Comparison of ENCODE assay signal across 8 cellular contexts in the genomic region with DNA sequence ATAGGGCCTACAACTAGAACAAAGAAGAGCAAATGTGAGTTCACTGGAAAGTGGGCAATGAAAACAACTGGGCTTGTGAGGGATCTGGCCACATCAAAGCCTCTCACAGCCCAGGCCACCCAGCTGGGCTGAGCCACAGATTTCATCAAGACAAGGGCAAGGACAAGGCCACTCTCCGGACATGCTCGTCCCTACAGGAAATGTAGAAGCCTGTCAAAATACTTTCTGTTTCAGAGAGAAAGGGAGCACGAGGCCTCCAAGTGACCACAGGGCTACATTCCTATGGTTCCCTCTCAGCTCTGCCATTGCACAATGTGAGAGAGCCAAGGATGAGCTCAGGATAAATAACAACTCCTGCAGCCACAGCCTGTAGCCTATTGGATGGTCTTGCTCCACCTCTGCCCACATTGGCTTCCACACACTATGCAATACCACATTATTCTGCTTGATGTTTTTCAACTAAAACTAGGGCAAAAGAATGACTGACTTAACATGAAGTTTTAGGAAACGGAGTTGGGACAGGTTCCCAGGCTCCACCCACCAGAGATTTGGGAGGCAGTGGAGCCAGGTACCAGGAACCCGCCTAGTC. TPM values are rescaled to one million over a fixed set of nuclear protein-coding genes. Genes with fewer than 3 reads are reported as not detected.
DNase-seq lines count a peak whose midpoint lies in the region; ATAC-seq and TF ChIP-seq lines count a peak whose summit lies in the region.

No MANE protein-coding gene starts in this region.

- no peaks in the 10 kb centered on the region for H3K9me3 Mint-ChIP-seq in naive thymus-derived CD8-positive, alpha-beta T cell

- TF ChIP-seq CTCF in GM12865 (IDR thresholded peaks at IDR 0.05; ENCODE audit: insufficient read depth, low read depth, low read length, missing control alignments) (no peak), A673 (conservative IDR thresholded peaks at IDR 0.05; ENCODE audit: low read depth, low read length) (no peak)

- H3K36me3 Mint-ChIP-seq in naive thymus-derived CD8-positive, alpha-beta T cell = no peaks in the 10 kb centered on the region

- no peaks in the 10 kb centered on the region for H3K9me3 ChIP-seq in A673 (ENCODE audit: low read depth, low read length, poor library complexity, severe bottlenecking)

- peaks cover 46% of the 10 kb centered on the region for H3K4me1 ChIP-seq in A673 (ENCODE audit: insufficient read depth, low read length, poor library complexity, severe bottlenecking)

- H3K27me3 ChIP-seq in A673 (replicated peaks; ENCODE audit: insufficient read depth, low read depth, low read length, poor library complexity) = no peaks in the 10 kb centered on the region

- POLR2A ChIA-PET in naive thymus-derived CD8-positive, alpha-beta T cell (lab: Charles Lee) = interaction anchor here (1.0 to 15.4 kb wide), 2 partner anchors 10 to 31 kb away, joined by 3 to 250 read pairs; no protein-coding TSS in a partner anchor
- POLR2A ChIA-PET in A673 (lab: Charles Lee; ENCODE audit: low non-redundant PET) = no interaction called here

- CTCF ChIA-PET in A673 (lab: Charles Lee) = no interaction called here

- peaks cover 7 to 55% (median 14%) of the 10 kb centered on the region in 4 donors for H3K4me1 Mint-ChIP-seq in naive thymus-derived CD8-positive, alpha-beta T cell

- peak overlapping the region; percentile 47 for H3K27ac ChIP-seq in epithelial cell of prostate
- no peak overlapping the region for H3K27ac ChIP-seq in A673 (ENCODE audit: low read depth, low read length, poor library complexity, severe bottlenecking)

- H3K36me3 ChIP-seq in A673 (ENCODE audit: insufficient read depth, low read length, poor library complexity, severe bottlenecking) = no peaks in the 10 kb centered on the region

- BruUV-seq in A673 (replicated peaks; lab: Mats Ljungman, UMichigan) = no TSS peak

- DNase-seq in GM12865 (ENCODE audit: low read depth) = peak; percentile 67
- peak; percentile 45 for DNase-seq in RPMI8226
- DNase-seq in epithelial cell of prostate (ENCODE audit: low read depth, low spot score) = peak; percentile 70
- DNase-seq in naive thymus-derived CD8-positive, alpha-beta T cell = no peak
- no peak for DNase-seq in NCI-H2029 treated with DMSO at 0.1 percent for 48 hours (lab: John Stamatoyannopoulos, UW)
- DNase-seq in NCI-H82 treated with DMSO at 0.1 percent for 48 hours (lab: John Stamatoyannopoulos, UW; ENCODE audit: unreplicated experiment) = no peak
- no peak for DNase-seq in A673 (ENCODE audit: low spot score)

- H3K4me3 Mint-ChIP-seq in naive thymus-derived CD8-positive, alpha-beta T cell = no peak overlapping the region

- H3K27ac Mint-ChIP-seq in naive thymus-derived CD8-positive, alpha-beta T cell = no peak overlapping the region

- H3K4me3 ChIP-seq in GM12865 (ENCODE audit: low read depth, low read length) (peak overlapping the region; percentile 61), A673 (ENCODE audit: low read depth, low read length, poor library complexity, severe bottlenecking) (no peak overlapping the region)

- ATAC-seq in naive thymus-derived CD8-positive, alpha-beta T cell = peak; percentile 15 to 17
- no peak for ATAC-seq in HG03025 (IDR thresholded peaks at IDR 0.05; ENCODE audit: low FRiP score, unreplicated experiment)

- intact Hi-C loops in A673 (cut with micrococcal nuclease; ENCODE audit: unreplicated experiment) = no loop called here

- H3K27me3 Mint-ChIP-seq in naive thymus-derived CD8-positive, alpha-beta T cell = no peaks in the 10 kb centered on the region

RNA-seq across cellular contexts. Expression of a gene that starts 12.1 kb away (rescaled TPM):
- 10 to 100 TPM; 78.3 to 82.1 TPM for total RNA-seq in naive thymus-derived CD8-positive, alpha-beta T cell
- polyA plus RNA-seq in naive thymus-derived CD8-positive, alpha-beta T cell = 10 to 100 TPM in 1 of 3 donors, 1 to 10 TPM in 2; 8.1 to 14.0 (median 8.5) TPM
- total RNA-seq in A673 (2021) = 26.0 and 29.4 TPM in 2 replicates

RNA-seq across cellular contexts. Expression of a gene that starts 27.0 kb away (rescaled TPM):
- not detected for total RNA-seq in naive thymus-derived CD8-positive, alpha-beta T cell
- under 1 TPM in 1 of 3 donors, not detected in 2; 0.19 TPM for polyA plus RNA-seq in naive thymus-derived CD8-positive, alpha-beta T cell
- not detected in 2 replicates for total RNA-seq in A673 (2021)

Comparison
In these comparisons a context has a peak if more than half of its experiments do, and no peak if none do; other contexts are left out.
1. DNase-seq: peak in GM12865 (single experiment), RPMI8226 (single experiment) and epithelial cell of prostate (single experiment); none in naive thymus-derived CD8-positive, alpha-beta T cell (0 of 10), NCI-H2029 treated with DMSO at 0.1 percent for 48 hours (single experiment), NCI-H82 treated with DMSO at 0.1 percent for 48 hours (single experiment) and A673 (single experiment).